8 cellular contexts compared by ENCODE assay signal in genomic region chr10:484925-485661, GRCh38.
DNase-seq lines count a peak whose midpoint lies in the region; ATAC-seq and TF ChIP-seq lines count a peak whose summit lies in the region.

No MANE protein-coding gene starts in this region.

- H3K9me3 Mint-ChIP-seq in naive thymus-derived CD8-positive, alpha-beta T cell, result no peaks in the 10 kb centered on the region

- DNase-seq in NCI-H146 (lab: John Stamatoyannopoulos, UW) (peak; percentile 57), NCI-H146 treated with DMSO at 0.1 percent for 48 hours (lab: John Stamatoyannopoulos, UW; ENCODE audit: unreplicated experiment) (no peak), RWPE1 (ENCODE audit: low spot score) (peak; percentile 7), choroid plexus epithelial cell (ENCODE audit: low read depth) (peak; percentile 69), COR-L47 (lab: John Stamatoyannopoulos, UW) (no peak), GOT3 (lab: John Stamatoyannopoulos, UW) (no peak), omental fat pad (ENCODE audit: low spot score) (no peak)
- peak in 8 of 10 donors; percentile 11 to 68 (median 24) for DNase-seq in naive thymus-derived CD8-positive, alpha-beta T cell

- TF ChIP-seq CTCF in RWPE1 (conservative IDR thresholded peaks at IDR 0.05; ENCODE audit: low read depth) (no peak), choroid plexus epithelial cell (conservative IDR thresholded peaks at IDR 0.05; ENCODE audit: low read depth, low read length) (no peak), omental fat pad (IDR thresholded peaks at IDR 0.05) (no peak)

- peak overlapping the region; percentile 77 to 92 (median 88) for H3K4me3 Mint-ChIP-seq in naive thymus-derived CD8-positive, alpha-beta T cell

- peaks cover 0 to 3% (median 0%) of the 10 kb centered on the region in 5 donors for H3K27me3 Mint-ChIP-seq in naive thymus-derived CD8-positive, alpha-beta T cell

- POLR2A ChIA-PET in RWPE1 (lab: Yijun Ruan, JAX; ENCODE audit: low non-redundant PET), result no interaction called here
- POLR2A ChIA-PET in naive thymus-derived CD8-positive, alpha-beta T cell (lab: Charles Lee), result interaction anchor here (0.8 to 1.7 kb wide), 4 partner anchors 14 to 132 kb away, joined by 3 to 13 read pairs (median 7); no protein-coding TSS in a partner anchor

- CTCF ChIA-PET in RWPE1 (lab: Yijun Ruan, JAX), result interaction anchor here (0.6 to 0.7 kb wide), 3 partner anchors 13 to 203 kb away, joined by 3 to 4 read pairs (median 3); no protein-coding TSS in a partner anchor

- H3K27ac Mint-ChIP-seq in naive thymus-derived CD8-positive, alpha-beta T cell, result peak overlapping the region; percentile 90 to 98 (median 94)

- peak overlapping the region; percentile 63 for H3K27ac ChIP-seq in RWPE1

- peak; percentile 77 to 81 for ATAC-seq in naive thymus-derived CD8-positive, alpha-beta T cell
- ATAC-seq in omental fat pad (ENCODE audit: low FRiP score), result no peak

- peak overlapping the region; percentile 65 for H3K4me3 ChIP-seq in choroid plexus epithelial cell (ENCODE audit: low read depth, low read length)

- H3K36me3 Mint-ChIP-seq in naive thymus-derived CD8-positive, alpha-beta T cell, result no peaks in the 10 kb centered on the region

- peaks cover 11 to 34% (median 24%) of the 10 kb centered on the region in 4 donors for H3K4me1 Mint-ChIP-seq in naive thymus-derived CD8-positive, alpha-beta T cell

Comparison
In these comparisons a context has a peak if more than half of its experiments do, and no peak if none do; other contexts are left out.
1. DNase-seq: peak in NCI-H146 (single experiment), RWPE1 (single experiment), choroid plexus epithelial cell (single experiment) and naive thymus-derived CD8-positive, alpha-beta T cell (8 of 10); none in NCI-H146 treated with DMSO at 0.1 percent for 48 hours (single experiment), COR-L47 (single experiment), GOT3 (single experiment) and omental fat pad (single experiment).